ENCODE assay signal across 1 cellular context in genomic region chr1:175273656-175274055, GRCh38.
TF ChIP-seq lines count a peak whose summit lies in the region.

No MANE protein-coding gene starts in this region.

TF ChIP-seq in GM23338, 12 proteins besides CTCF, POLR2A, EP300 and RAD21 (continued from another document):
- TF ChIP-seq ZNF462 (CRISPR knock-in tag; IDR thresholded peaks at IDR 0.05) (no peak), ZNF114 (CRISPR knock-in tag; IDR thresholded peaks at IDR 0.05) (no peak), ZNF331 (CRISPR knock-in tag; IDR thresholded peaks at IDR 0.05; ENCODE audit: low read depth) (no peak), POLR2AphosphoS5 (IDR thresholded peaks at IDR 0.05; ENCODE audit: low read depth) (no peak), STAT1 (IDR thresholded peaks at IDR 0.05; ENCODE audit: unreplicated experiment) (no peak)
TF ChIP-seq in GM23338: peak in this region for 0.
